9 cellular contexts compared by ENCODE assay signal in genomic region chr5:113520429-113520828, GRCh38. TPM values are rescaled to one million over a fixed set of nuclear protein-coding genes. Genes with fewer than 3 reads are reported as not detected.
DNase-seq lines count a peak whose midpoint lies in the region; TF ChIP-seq lines count a peak whose summit lies in the region.
"Had no signal": no experiment of that assay in that cellular context is flagged by ENCODE, and none has a peak within 500 bp of the region (broad histone marks: within the 10 kb centered on the region; RNA-seq: fewer than 3 reads in every experiment).

No MANE protein-coding gene starts in this region.

- peak overlapping the region; percentile 22; the same call in 1 of the 2 replicates for H3K27ac ChIP-seq in GM23248
- H3K27ac ChIP-seq in mesenchymal stem cell (ENCODE audit: low read length, poor library complexity, severe bottlenecking) = no peak overlapping the region
- H3K27ac ChIP-seq in esophagus muscularis mucosa (replicated peaks in 1 of 4) = no peak overlapping the region

- no peaks in the 10 kb centered on the region; the same call in 1 of the 2 replicates for H4K20me1 ChIP-seq in GM23248 (ENCODE audit: insufficient read depth)

- H3F3A ChIP-seq in GM23248 (ENCODE audit: insufficient read depth) = peaks cover 15% of the 10 kb centered on the region

- intact Hi-C loops in cardiac septum (cut with DNase I) (no loop called here), esophagus muscularis mucosa (cut with DNase I) (no loop called here)

- H3K4me1 ChIP-seq in GM23248 (ENCODE audit: insufficient read depth) (peaks cover 21% of the 10 kb centered on the region), mesenchymal stem cell (ENCODE audit: control insufficient read depth, insufficient read depth, low read depth, low read length) (no peaks in the 10 kb centered on the region), esophagus muscularis mucosa (peaks cover 12 to 38% (median 36%) of the 10 kb centered on the region in 4 donors)

- peak; percentile 5 to 28 for DNase-seq in activated CD4-positive, alpha-beta T cell treated with anti-CD3 and anti-CD28 coated beads, Interleukin-2, amount 50 U/mL, for 48 hours
- no peak for DNase-seq in activated CD4-positive, alpha-beta T cell treated with anti-CD3 and anti-CD28 coated beads for 1 hour
- DNase-seq in GM23248 (peak; percentile 78), HT1080 (ENCODE audit: low read depth) (peak; percentile 63), mesenchymal stem cell (no peak), cardiac septum (ENCODE audit: low spot score) (no peak), NCI-H748 (lab: John Stamatoyannopoulos, UW; ENCODE audit: unreplicated experiment) (no peak), esophagus muscularis mucosa (ENCODE audit: extremely low spot score) (no peak)
- DNase-seq: naive thymus-derived CD4-positive, alpha-beta T cell had no signal

- H3K4me2 ChIP-seq in GM23248 (ENCODE audit: unreplicated experiment) (peak overlapping the region; percentile 23), mesenchymal stem cell (ENCODE audit: low read length, poor library complexity, severe bottlenecking) (no peak overlapping the region)

- peaks cover 14% of the 10 kb centered on the region for H3K79me1 ChIP-seq in mesenchymal stem cell (replicated peaks; ENCODE audit: low read length, poor library complexity, severe bottlenecking)

- H3K23ac ChIP-seq in mesenchymal stem cell (ENCODE audit: low read length in 2 of 2) = no peak overlapping the region

- H2AFZ ChIP-seq in GM23248 = no peak overlapping the region
- no peak overlapping the region for H2AFZ ChIP-seq in mesenchymal stem cell (ENCODE audit: low read depth, low read length)

- peak overlapping the region; percentile 12; the same call in 1 of the 2 replicates for H3K9ac ChIP-seq in GM23248
- H3K9ac ChIP-seq in mesenchymal stem cell (ENCODE audit: low read length) = peak overlapping the region; percentile 13

- H3K9me3 ChIP-seq in GM23248 (ENCODE audit: low read depth) = no peaks in the 10 kb centered on the region
- H3K9me3 ChIP-seq in mesenchymal stem cell (ENCODE audit: control insufficient read depth, low read length) = no peaks in the 10 kb centered on the region
- H3K9me3 ChIP-seq in esophagus muscularis mucosa = no peaks in the 10 kb centered on the region

- no peaks in the 10 kb centered on the region for H3K27me3 ChIP-seq in GM23248 (replicated peaks; ENCODE audit: insufficient read depth)
- H3K27me3 ChIP-seq in mesenchymal stem cell (ENCODE audit: control insufficient read depth in 1 of 2, insufficient read depth in 1 of 2, low read length in 2 of 2) = no peaks in the 10 kb centered on the region
- no peaks in the 10 kb centered on the region for H3K27me3 ChIP-seq in esophagus muscularis mucosa

- TF ChIP-seq CTCF in esophagus muscularis mucosa (IDR thresholded peaks at IDR 0.05) = no peak

- H4K91ac ChIP-seq in mesenchymal stem cell (ENCODE audit: low read length) = no peak overlapping the region

- no peak overlapping the region for H2BK5ac ChIP-seq in mesenchymal stem cell (ENCODE audit: low read depth, low read length, poor library complexity, severe bottlenecking)

- in situ Hi-C loops in GM23248 (cut with MboI) = no loop called here

- H3K36me3 ChIP-seq in GM23248 (ENCODE audit: low read depth) = 0 out of 2 replicates have a peak, but pooled peaks cover 13% of the 10 kb centered on the region
- peaks cover 3 to 19% of the 10 kb centered on the region in 2 experiments for H3K36me3 ChIP-seq in mesenchymal stem cell (ENCODE audit: control insufficient read depth in 1 of 2, insufficient read depth in 2 of 2, low read depth in 1 of 2, low read length in 2 of 2)
- H3K36me3 ChIP-seq in esophagus muscularis mucosa = peaks cover 0 to 19% (median 6%) of the 10 kb centered on the region in 4 donors

- H3K9me2 ChIP-seq in GM23248 (ENCODE audit: insufficient read depth) = no peaks in the 10 kb centered on the region

- peaks cover 92% of the 10 kb centered on the region for H3K79me2 ChIP-seq in GM23248 (ENCODE audit: insufficient read depth)

- no peak overlapping the region for H4K8ac ChIP-seq in mesenchymal stem cell (ENCODE audit: low read length)

- no peak overlapping the region for H2BK15ac ChIP-seq in mesenchymal stem cell (ENCODE audit: low read depth, poor library complexity, severe bottlenecking)

- TF ChIP-seq POLR2A in esophagus muscularis mucosa (IDR thresholded peaks at IDR 0.05; ENCODE audit: low read depth) = no peak

- H3K18ac ChIP-seq in mesenchymal stem cell (ENCODE audit: low read depth in 1 of 2, low read length in 2 of 2) = no peak overlapping the region

- H2BK120ac ChIP-seq in mesenchymal stem cell (ENCODE audit: low read depth, low read length) = no peak overlapping the region

- H2AK5ac ChIP-seq in mesenchymal stem cell (ENCODE audit: low read length, severe bottlenecking) = no peak overlapping the region

- no peak overlapping the region for H2BK12ac ChIP-seq in mesenchymal stem cell (ENCODE audit: low read length in 2 of 2)

- H3K4ac ChIP-seq in mesenchymal stem cell (ENCODE audit: low read depth in 1 of 2, low read length in 2 of 2) = no peak overlapping the region

- H3K4me3 ChIP-seq in GM23248 = no peak overlapping the region
- no peak overlapping the region for H3K4me3 ChIP-seq in mesenchymal stem cell (ENCODE audit: insufficient read depth in 1 of 2, low read depth in 1 of 2, low read length in 2 of 2)
- H3K4me3 ChIP-seq in esophagus muscularis mucosa = no peak overlapping the region

- no peak for TF ChIP-seq EP300 in esophagus muscularis mucosa (IDR thresholded peaks at IDR 0.05)

- no peak overlapping the region for H3K14ac ChIP-seq in mesenchymal stem cell (ENCODE audit: low read length in 2 of 2)

RNA-seq across cellular contexts. Expression of gene YTHDC2, which starts 6.9 kb away (rescaled TPM):
- total RNA-seq in GM23248 (2014; rRNA removed; shearing (Covaris generic)) = 10.3 and 21.5 TPM in 2 replicates
- 7.8 and 10.1 TPM in 2 replicates for polyA plus RNA-seq in GM23248 (2016; fragmentation: Nextera tagmentation; extraction: Ambion mirVana)
- total RNA-seq in HT1080 (2014; rRNA removed; shearing (Covaris generic)) = 8.9 and 12.2 TPM in 2 replicates
- polyA plus RNA-seq in HT1080 (2015; cell fraction: cytosol; rRNA removed) = 6.8 and 8.9 TPM in 2 replicates
- polyA plus RNA-seq in HT1080 (2015; cell fraction: nucleus; rRNA removed) = 40.7 and 42.9 TPM in 2 replicates
- polyA plus RNA-seq in mesenchymal stem cell (2013, experiment 1 of 2) = 7.8 TPM
- polyA plus RNA-seq in mesenchymal stem cell (2013, experiment 2 of 2) = 7.7 TPM
- total RNA-seq in cardiac septum = 15.6 TPM
- 10 to 100 TPM in 3 of 4 donors, 1 to 10 TPM in 1; 9.3 to 32.0 (median 15.8) TPM for total RNA-seq in esophagus muscularis mucosa

RNA-seq across cellular contexts. Expression of gene MCC, which starts 32.2 kb away (rescaled TPM):
- 8.8 and 11.6 TPM in 2 replicates for total RNA-seq in GM23248 (2014; rRNA removed; shearing (Covaris generic))
- polyA plus RNA-seq in GM23248 (2016; fragmentation: Nextera tagmentation; extraction: Ambion mirVana) = 3.1 and 3.4 TPM in 2 replicates
- total RNA-seq in HT1080 (2014; rRNA removed; shearing (Covaris generic)) = 8.1 and 8.5 TPM in 2 replicates
- 4.2 and 6.5 TPM in 2 replicates for polyA plus RNA-seq in HT1080 (2015; cell fraction: cytosol; rRNA removed)
- polyA plus RNA-seq in HT1080 (2015; cell fraction: nucleus; rRNA removed) = 6.3 and 6.6 TPM in 2 replicates
- 12.1 TPM for polyA plus RNA-seq in mesenchymal stem cell (2013, experiment 1 of 2)
- 11.9 TPM for polyA plus RNA-seq in mesenchymal stem cell (2013, experiment 2 of 2)
- total RNA-seq in cardiac septum = 17.7 TPM
- 10 to 100 TPM; 17.0 to 24.8 (median 21.0) TPM for total RNA-seq in esophagus muscularis mucosa

Comparison
In these comparisons a context has a peak if more than half of its experiments do, and no peak if none do; other contexts are left out.
1. DNase-seq: peak in activated CD4-positive, alpha-beta T cell treated with anti-CD3 and anti-CD28 coated beads, Interleukin-2, amount 50 U/mL, for 48 hours (2 of 2), GM23248 (single experiment) and HT1080 (single experiment); none in activated CD4-positive, alpha-beta T cell treated with anti-CD3 and anti-CD28 coated beads for 1 hour (single experiment), mesenchymal stem cell (single experiment), cardiac septum (single experiment), NCI-H748 (single experiment) and esophagus muscularis mucosa (single experiment).